ENCODE assay signal across 2 cellular contexts in genomic region chr9:123070210-123070609, GRCh38.
TF ChIP-seq lines count a peak whose summit lies in the region.

No MANE protein-coding gene starts in this region.

TF ChIP-seq in IMR-90, 13 proteins besides CTCF, POLR2A, EP300 and RAD21:
- TF ChIP-seq MAFK (IDR thresholded peaks at IDR 0.05; ENCODE audit: low read depth, low read length) = no peak
- no peak for TF ChIP-seq SMC3 (IDR thresholded peaks at IDR 0.05; ENCODE audit: low read depth, low read length)
- TF ChIP-seq RCOR1 (IDR thresholded peaks at IDR 0.05; ENCODE audit: insufficient replicate concordance, low read length) = no peak
- no peak for TF ChIP-seq BHLHE40 (IDR thresholded peaks at IDR 0.05; ENCODE audit: low read depth, low read length)

TF ChIP-seq in GM23338, 12 proteins besides CTCF, POLR2A, EP300 and RAD21:
- no peak for TF ChIP-seq POLR2AphosphoS5 (IDR thresholded peaks at IDR 0.05; ENCODE audit: low read depth)
- TF ChIP-seq EZH2phosphoT487 (IDR thresholded peaks at IDR 0.05; ENCODE audit: unreplicated experiment) = no peak
- TF ChIP-seq, protein P1, sequence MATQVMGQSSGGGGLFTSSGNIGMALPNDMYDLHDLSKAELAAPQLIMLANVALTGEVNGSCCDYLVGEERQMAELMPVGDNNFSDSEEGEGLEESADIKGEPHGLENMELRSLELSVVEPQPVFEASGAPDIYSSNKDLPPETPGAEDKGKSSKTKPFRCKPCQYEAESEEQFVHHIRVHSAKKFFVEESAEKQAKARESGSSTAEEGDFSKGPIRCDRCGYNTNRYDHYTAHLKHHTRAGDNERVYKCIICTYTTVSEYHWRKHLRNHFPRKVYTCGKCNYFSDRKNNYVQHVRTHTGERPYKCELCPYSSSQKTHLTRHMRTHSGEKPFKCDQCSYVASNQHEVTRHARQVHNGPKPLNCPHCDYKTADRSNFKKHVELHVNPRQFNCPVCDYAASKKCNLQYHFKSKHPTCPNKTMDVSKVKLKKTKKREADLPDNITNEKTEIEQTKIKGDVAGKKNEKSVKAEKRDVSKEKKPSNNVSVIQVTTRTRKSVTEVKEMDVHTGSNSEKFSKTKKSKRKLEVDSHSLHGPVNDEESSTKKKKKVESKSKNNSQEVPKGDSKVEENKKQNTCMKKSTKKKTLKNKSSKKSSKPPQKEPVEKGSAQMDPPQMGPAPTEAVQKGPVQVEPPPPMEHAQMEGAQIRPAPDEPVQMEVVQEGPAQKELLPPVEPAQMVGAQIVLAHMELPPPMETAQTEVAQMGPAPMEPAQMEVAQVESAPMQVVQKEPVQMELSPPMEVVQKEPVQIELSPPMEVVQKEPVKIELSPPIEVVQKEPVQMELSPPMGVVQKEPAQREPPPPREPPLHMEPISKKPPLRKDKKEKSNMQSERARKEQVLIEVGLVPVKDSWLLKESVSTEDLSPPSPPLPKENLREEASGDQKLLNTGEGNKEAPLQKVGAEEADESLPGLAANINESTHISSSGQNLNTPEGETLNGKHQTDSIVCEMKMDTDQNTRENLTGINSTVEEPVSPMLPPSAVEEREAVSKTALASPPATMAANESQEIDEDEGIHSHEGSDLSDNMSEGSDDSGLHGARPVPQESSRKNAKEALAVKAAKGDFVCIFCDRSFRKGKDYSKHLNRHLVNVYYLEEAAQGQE (IDR thresholded peaks at IDR 0.05; ENCODE audit: unreplicated experiment) = no peak
- no peak for TF ChIP-seq JUNB (IDR thresholded peaks at IDR 0.05; ENCODE audit: unreplicated experiment)
- TF ChIP-seq ZNF462 (CRISPR knock-in tag; IDR thresholded peaks at IDR 0.05) = no peak
- no peak for TF ChIP-seq CREB1 (CRISPR knock-in tag; IDR thresholded peaks at IDR 0.05; ENCODE audit: low read depth)
